In genomic region chr15:76346666-76347506, GRCh38 we compare ENCODE assay signal across 9 cellular contexts. TPM values are rescaled to one million over a fixed set of nuclear protein-coding genes. Genes with fewer than 3 reads are reported as not detected.
DNase-seq lines count a peak whose midpoint lies in the region; TF ChIP-seq lines count a peak whose summit lies in the region.
"Had no signal": no experiment of that assay in that cellular context is flagged by ENCODE, and none has a peak within 500 bp of the region (broad histone marks: within the 10 kb centered on the region; RNA-seq: fewer than 3 reads in every experiment).

No MANE protein-coding gene starts in this region.

- peak; percentile 33 for DNase-seq in NCI-H2227 (lab: John Stamatoyannopoulos, UW; ENCODE audit: unreplicated experiment)
- DNase-seq in NCI-H2227 treated with DMSO at 0.1 percent for 48 hours (lab: John Stamatoyannopoulos, UW), result no peak
- no peak for DNase-seq in astrocyte of the cerebellum (ENCODE audit: low read depth)
- DNase-seq in left kidney (ENCODE audit: low read depth, low spot score), result peak; percentile 63
- no peak for DNase-seq in testis
- DNase-seq in DMS53 treated with DMSO at 0.1 percent for 48 hours (lab: John Stamatoyannopoulos, UW; ENCODE audit: unreplicated experiment), result no peak
- no peak for DNase-seq in GM19240 (ENCODE audit: insufficient read length, low spot score)
- DNase-seq in NCI-H526 treated with DMSO at 0.1 percent for 48 hours (lab: John Stamatoyannopoulos, UW), result no peak
- DNase-seq: NCI-H1417 had no signal

- H3K4me3 ChIP-seq in astrocyte of the cerebellum (ENCODE audit: low read depth, low read length) (peak overlapping the region; percentile 25), testis (peak overlapping the region; percentile 19 to 46)

- TF ChIP-seq POLR2A in testis (IDR thresholded peaks at IDR 0.05), result no peak

- H3K27ac ChIP-seq in testis, result no peak overlapping the region

- no peaks in the 10 kb centered on the region for H3K36me3 ChIP-seq in testis (ENCODE audit: low read depth, missing control alignments)

- in situ Hi-C loops in astrocyte of the cerebellum (cut with HindIII; ENCODE audit: low sequenced_read_pairs), result no loop called here

- H3K4me1 ChIP-seq in testis, result no peaks in the 10 kb centered on the region

- H3K27me3 ChIP-seq in testis, result no peaks in the 10 kb centered on the region

- TF ChIP-seq CTCF in astrocyte of the cerebellum (IDR thresholded peaks at IDR 0.05; ENCODE audit: low read depth, low read length, missing control alignments) (no peak), testis (IDR thresholded peaks at IDR 0.05) (no peak)

- WGBS in testis, 2 donors, result 25% methylated on average over 52 to 56 of the region's 76 CpGs

- intact Hi-C loops in testis (cut with DNase I; ENCODE audit: low total_unique reads), result no loop called here

- no peaks in the 10 kb centered on the region for H3K9me3 ChIP-seq in testis

RNA-seq across cellular contexts. Expression of gene ISL2, which starts 10.3 kb away (rescaled TPM):
- 1 to 10 TPM; 3.5 to 4.2 TPM for total RNA-seq in testis
- 0.88 TPM for polyA plus RNA-seq in testis (ENCODE audit: insufficient read depth, low read depth, low replicate concordance)

RNA-seq across cellular contexts. Expression of gene ETFA, which starts 35.6 kb away (rescaled TPM):
- 10 to 100 TPM; 58.3 to 72.7 TPM for total RNA-seq in testis
- 72.1 TPM for polyA plus RNA-seq in testis (ENCODE audit: insufficient read depth, low read depth, low replicate concordance)

Comparison
In these comparisons a context has a peak if more than half of its experiments do, and no peak if none do; other contexts are left out.
1. DNase-seq: peak in NCI-H2227 (single experiment) and left kidney (single experiment); none in NCI-H2227 treated with DMSO at 0.1 percent for 48 hours (single experiment), astrocyte of the cerebellum (single experiment), testis (single experiment), DMS53 treated with DMSO at 0.1 percent for 48 hours (single experiment), GM19240 (single experiment) and NCI-H526 treated with DMSO at 0.1 percent for 48 hours (single experiment).